ENCODE assay signal across 1 cellular context in the genomic region with DNA sequence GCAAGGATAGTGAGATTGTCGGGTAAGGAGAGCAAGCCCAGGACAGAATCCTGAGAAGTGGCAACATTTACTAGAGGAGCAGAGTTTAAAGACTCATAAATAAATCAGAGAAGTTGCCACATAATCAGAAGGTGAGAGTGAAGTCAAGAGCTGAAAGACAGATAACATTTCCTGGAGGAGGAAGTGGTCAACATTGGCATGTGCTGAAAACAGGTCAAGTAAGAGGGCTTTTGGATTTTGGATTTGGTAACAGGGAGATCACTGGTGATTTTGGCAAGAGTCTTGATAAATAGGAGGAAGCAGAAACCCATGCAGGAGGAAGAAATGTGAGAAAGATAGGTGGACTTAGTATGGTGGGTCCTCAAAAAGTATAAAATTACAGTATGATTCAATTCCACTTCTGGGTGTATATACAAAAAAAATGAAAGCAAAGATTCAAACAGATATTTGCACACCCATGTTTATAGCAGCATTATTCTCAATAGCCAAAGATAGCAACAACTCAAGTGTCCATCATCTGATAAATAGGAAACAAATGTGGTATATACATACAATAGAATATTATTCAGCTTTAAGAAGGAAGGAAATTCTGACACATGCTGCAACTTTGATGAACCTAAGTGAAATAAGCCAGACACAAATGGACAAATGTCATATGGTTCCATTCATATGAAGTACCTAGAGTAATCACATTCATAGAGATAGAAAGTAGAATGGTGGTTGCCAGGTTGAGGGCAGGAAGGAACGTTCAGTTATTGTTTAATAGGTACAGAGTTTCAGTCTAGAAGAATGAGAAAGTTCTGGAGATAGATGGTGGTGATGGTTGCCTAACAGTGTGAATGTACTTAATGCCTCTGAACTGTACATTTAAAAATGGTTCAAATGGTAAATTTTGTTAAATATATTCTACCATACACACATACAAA.
TF ChIP-seq lines count a peak whose summit lies in the region.

No MANE protein-coding gene starts in this region.

TF ChIP-seq in K562, 482 proteins besides CTCF, POLR2A, EP300 and RAD21 (continued from another document):
- TF ChIP-seq RCOR1 (IDR thresholded peaks at IDR 0.05; ENCODE audit: borderline replicate concordance in 1 of 2, low read depth in 2 of 2, low read length in 2 of 2) (peak; percentile 82 to 93), ZNF174 (CRISPR knock-in tag; IDR thresholded peaks at IDR 0.05) (no peak), HNRNPL (IDR thresholded peaks at IDR 0.05; ENCODE audit: low read depth, low read length) (no peak), FOXK2 (conservative IDR thresholded peaks at IDR 0.05 in 1 of 2, IDR thresholded peaks at IDR 0.05 in 1 of 2; ENCODE audit: low read depth in 2 of 2) (peak in 1 of 2 experiments; percentile 42; a peak in 2 of 4 replicates), RBM17 (IDR thresholded peaks at IDR 0.05; ENCODE audit: borderline replicate concordance, low read depth, low read length) (no peak), FOXK1 (CRISPR knock-in tag; IDR thresholded peaks at IDR 0.05; ENCODE audit: borderline replicate concordance) (no peak), RBM15 (IDR thresholded peaks at IDR 0.05; ENCODE audit: insufficient read depth, low read length) (no peak), ZNF644 (tag; IDR thresholded peaks at IDR 0.05; ENCODE audit: low read depth) (no peak), FOXA1 (IDR thresholded peaks at IDR 0.05; ENCODE audit: borderline replicate concordance) (no peak), KLF16 (IDR thresholded peaks at IDR 0.05) (no peak; the same call in 1 of the 2 replicates), MYNN (IDR thresholded peaks at IDR 0.05) (no peak), MYNN (CRISPR knock-in tag; IDR thresholded peaks at IDR 0.05) (no peak), ZNF274 (IDR thresholded peaks at IDR 0.05; ENCODE audit: borderline replicate concordance, low read depth, low read length) (no peak), ZNF695 (CRISPR knock-in tag; IDR thresholded peaks at IDR 0.05) (no peak), CCAR2 (IDR thresholded peaks at IDR 0.05; ENCODE audit: low read depth, low read length) (no peak), RBM22 (IDR thresholded peaks at IDR 0.05; ENCODE audit: low read depth, low read length, poor library complexity, severe bottlenecking) (no peak), PTBP1 (IDR thresholded peaks at IDR 0.05; ENCODE audit: low read depth, low read length) (no peak)
- TF ChIP-seq, protein P1, sequence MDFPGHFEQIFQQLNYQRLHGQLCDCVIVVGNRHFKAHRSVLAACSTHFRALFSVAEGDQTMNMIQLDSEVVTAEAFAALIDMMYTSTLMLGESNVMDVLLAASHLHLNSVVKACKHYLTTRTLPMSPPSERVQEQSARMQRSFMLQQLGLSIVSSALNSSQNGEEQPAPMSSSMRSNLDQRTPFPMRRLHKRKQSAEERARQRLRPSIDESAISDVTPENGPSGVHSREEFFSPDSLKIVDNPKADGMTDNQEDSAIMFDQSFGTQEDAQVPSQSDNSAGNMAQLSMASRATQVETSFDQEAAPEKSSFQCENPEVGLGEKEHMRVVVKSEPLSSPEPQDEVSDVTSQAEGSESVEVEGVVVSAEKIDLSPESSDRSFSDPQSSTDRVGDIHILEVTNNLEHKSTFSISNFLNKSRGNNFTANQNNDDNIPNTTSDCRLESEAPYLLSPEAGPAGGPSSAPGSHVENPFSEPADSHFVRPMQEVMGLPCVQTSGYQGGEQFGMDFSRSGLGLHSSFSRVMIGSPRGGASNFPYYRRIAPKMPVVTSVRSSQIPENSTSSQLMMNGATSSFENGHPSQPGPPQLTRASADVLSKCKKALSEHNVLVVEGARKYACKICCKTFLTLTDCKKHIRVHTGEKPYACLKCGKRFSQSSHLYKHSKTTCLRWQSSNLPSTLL (IDR thresholded peaks at IDR 0.05) = no peak
- TF ChIP-seq, protein P2, sequence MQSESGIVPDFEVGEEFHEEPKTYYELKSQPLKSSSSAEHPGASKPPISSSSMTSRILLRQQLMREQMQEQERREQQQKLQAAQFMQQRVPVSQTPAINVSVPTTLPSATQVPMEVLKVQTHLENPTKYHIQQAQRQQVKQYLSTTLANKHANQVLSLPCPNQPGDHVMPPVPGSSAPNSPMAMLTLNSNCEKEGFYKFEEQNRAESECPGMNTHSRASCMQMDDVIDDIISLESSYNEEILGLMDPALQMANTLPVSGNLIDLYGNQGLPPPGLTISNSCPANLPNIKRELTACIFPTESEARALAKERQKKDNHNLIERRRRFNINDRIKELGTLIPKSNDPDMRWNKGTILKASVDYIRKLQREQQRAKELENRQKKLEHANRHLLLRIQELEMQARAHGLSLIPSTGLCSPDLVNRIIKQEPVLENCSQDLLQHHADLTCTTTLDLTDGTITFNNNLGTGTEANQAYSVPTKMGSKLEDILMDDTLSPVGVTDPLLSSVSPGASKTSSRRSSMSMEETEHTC (IDR thresholded peaks at IDR 0.05) = no peak
- TF ChIP-seq, protein P3, sequence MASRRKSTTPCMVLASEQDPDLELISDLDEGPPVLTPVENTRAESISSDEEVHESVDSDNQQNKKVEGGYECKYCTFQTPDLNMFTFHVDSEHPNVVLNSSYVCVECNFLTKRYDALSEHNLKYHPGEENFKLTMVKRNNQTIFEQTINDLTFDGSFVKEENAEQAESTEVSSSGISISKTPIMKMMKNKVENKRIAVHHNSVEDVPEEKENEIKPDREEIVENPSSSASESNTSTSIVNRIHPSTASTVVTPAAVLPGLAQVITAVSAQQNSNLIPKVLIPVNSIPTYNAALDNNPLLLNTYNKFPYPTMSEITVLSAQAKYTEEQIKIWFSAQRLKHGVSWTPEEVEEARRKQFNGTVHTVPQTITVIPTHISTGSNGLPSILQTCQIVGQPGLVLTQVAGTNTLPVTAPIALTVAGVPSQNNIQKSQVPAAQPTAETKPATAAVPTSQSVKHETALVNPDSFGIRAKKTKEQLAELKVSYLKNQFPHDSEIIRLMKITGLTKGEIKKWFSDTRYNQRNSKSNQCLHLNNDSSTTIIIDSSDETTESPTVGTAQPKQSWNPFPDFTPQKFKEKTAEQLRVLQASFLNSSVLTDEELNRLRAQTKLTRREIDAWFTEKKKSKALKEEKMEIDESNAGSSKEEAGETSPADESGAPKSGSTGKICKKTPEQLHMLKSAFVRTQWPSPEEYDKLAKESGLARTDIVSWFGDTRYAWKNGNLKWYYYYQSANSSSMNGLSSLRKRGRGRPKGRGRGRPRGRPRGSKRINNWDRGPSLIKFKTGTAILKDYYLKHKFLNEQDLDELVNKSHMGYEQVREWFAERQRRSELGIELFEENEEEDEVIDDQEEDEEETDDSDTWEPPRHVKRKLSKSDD (conservative IDR thresholded peaks at IDR 0.05; ENCODE audit: low read length) = no peak
